In genomic region chr6:79391511-79391910, GRCh38 we compare ENCODE assay signal across 1 cellular context.
TF ChIP-seq lines count a peak whose summit lies in the region.

No MANE protein-coding gene starts in this region.

TF ChIP-seq in endothelial cell of umbilical vein, 7 proteins besides CTCF, POLR2A, EP300 and RAD21:
- TF ChIP-seq FOS (IDR thresholded peaks at IDR 0.05; ENCODE audit: borderline replicate concordance, insufficient read depth, low read length) = no peak
- no peak for TF ChIP-seq GATA2 (IDR thresholded peaks at IDR 0.05; ENCODE audit: insufficient read depth, insufficient read length, low read depth, low read length)
- TF ChIP-seq MYC (IDR thresholded peaks at IDR 0.05; ENCODE audit: low read depth, low read length) = no peak
- TF ChIP-seq, protein P1, sequence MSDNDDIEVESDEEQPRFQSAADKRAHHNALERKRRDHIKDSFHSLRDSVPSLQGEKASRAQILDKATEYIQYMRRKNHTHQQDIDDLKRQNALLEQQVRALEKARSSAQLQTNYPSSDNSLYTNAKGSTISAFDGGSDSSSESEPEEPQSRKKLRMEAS (IDR thresholded peaks at IDR 0.05; ENCODE audit: insufficient read depth, insufficient read length) = no peak
- no peak for TF ChIP-seq POLR2AphosphoS5 (IDR thresholded peaks at IDR 0.05; ENCODE audit: insufficient read depth, low read depth, low read length)
- no peak for TF ChIP-seq JUN (IDR thresholded peaks at IDR 0.05; ENCODE audit: borderline replicate concordance, insufficient read depth, insufficient read length, low read depth)
- no peak for TF ChIP-seq EZH2 (IDR thresholded peaks at IDR 0.05; ENCODE audit: borderline replicate concordance, low read depth, low read length, severe bottlenecking)
